In the genomic region with DNA sequence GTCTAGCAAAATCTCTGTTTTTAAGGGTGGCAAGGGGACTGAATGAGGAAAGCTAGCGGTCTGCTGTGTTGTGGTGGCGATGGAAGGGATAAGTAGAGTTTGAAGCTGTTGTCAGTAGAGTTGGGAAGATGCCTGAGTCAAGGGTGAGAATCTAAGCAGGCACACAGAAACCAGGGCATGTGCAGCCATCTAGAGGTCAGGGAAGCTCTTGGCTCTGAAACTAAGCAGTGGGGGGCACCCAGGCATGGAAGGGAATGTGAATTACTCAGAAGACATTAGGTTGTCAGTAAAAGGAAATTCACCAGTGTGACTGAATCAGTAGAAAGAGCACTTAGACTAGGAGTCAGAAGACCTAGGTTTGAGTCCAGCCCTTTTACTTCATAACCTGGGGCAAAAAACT, we compare ENCODE assay signal across 18 cellular contexts. TPM values are rescaled to one million over a fixed set of nuclear protein-coding genes. Genes with fewer than 3 reads are reported as not detected.
DNase-seq lines count a peak whose midpoint lies in the region; ATAC-seq and TF ChIP-seq lines count a peak whose summit lies in the region.
"Had no signal": no experiment of that assay in that cellular context is flagged by ENCODE, and none has a peak within 500 bp of the region (broad histone marks: within the 10 kb centered on the region; RNA-seq: fewer than 3 reads in every experiment).

No MANE protein-coding gene starts in this region.

- H3K36me3 Mint-ChIP-seq in CD8-positive, alpha-beta T cell = peaks cover 4% of the 10 kb centered on the region
- H3K36me3 Mint-ChIP-seq in natural killer cell treated with Interleukin-12 subunit alpha and Interleukin-12 subunit beta and Interleukin-15 and Interleukin-18, amount 100 ng/mL, for 72 hours = peaks cover 4% of the 10 kb centered on the region

- TF ChIP-seq POLR2A in vagina (IDR thresholded peaks at IDR 0.05) = no peak

- no peaks in the 10 kb centered on the region for H3K27me3 Mint-ChIP-seq in CD8-positive, alpha-beta T cell (ENCODE audit: low read depth)
- H3K27me3 Mint-ChIP-seq in natural killer cell treated with Interleukin-12 subunit alpha and Interleukin-12 subunit beta and Interleukin-15 and Interleukin-18, amount 100 ng/mL, for 72 hours = no peaks in the 10 kb centered on the region

- no peak overlapping the region for H3K4me3 Mint-ChIP-seq in CD8-positive, alpha-beta T cell
- peak overlapping the region; percentile 30 for H3K4me3 Mint-ChIP-seq in natural killer cell treated with Interleukin-12 subunit alpha and Interleukin-12 subunit beta and Interleukin-15 and Interleukin-18, amount 100 ng/mL, for 72 hours

- H3K27me3 ChIP-seq in CD8-positive, alpha-beta T cell (ENCODE audit: insufficient read depth, low read length) = no peaks in the 10 kb centered on the region
- no peaks in the 10 kb centered on the region for H3K27me3 ChIP-seq in vagina
- H3K27me3 ChIP-seq: BLaER1, SJCRH30 had no signal

- intact Hi-C loops in CD8-positive, alpha-beta T cell (cut with DNase I, micrococcal nuclease) = no loop called here
- intact Hi-C loops in posterior cingulate gyrus (cut with DNase I) = no loop called here
- intact Hi-C loops in vagina (cut with DNase I) = no loop called here

- no peak overlapping the region for H3K4me3 ChIP-seq in CD8-positive, alpha-beta T cell (ENCODE audit: low read depth, low read length)
- no peak overlapping the region for H3K4me3 ChIP-seq in epithelial cell of proximal tubule (ENCODE audit: low read depth, low read length)
- H3K4me3 ChIP-seq in vagina = no peak overlapping the region
- H3K4me3 ChIP-seq: A549, BLaER1, HAP-1, SJCRH30 had no signal

- no peak overlapping the region for H3K27ac ChIP-seq in CD8-positive, alpha-beta T cell (ENCODE audit: low read depth, low read length)
- no peak overlapping the region for H3K27ac ChIP-seq in vagina
- H3K27ac ChIP-seq: A549, BLaER1, HL-60, SJCRH30 had no signal

- H3K4me1 Mint-ChIP-seq in CD8-positive, alpha-beta T cell (ENCODE audit: low read depth) = peaks cover 94% of the 10 kb centered on the region
- H3K4me1 Mint-ChIP-seq in natural killer cell treated with Interleukin-12 subunit alpha and Interleukin-12 subunit beta and Interleukin-15 and Interleukin-18, amount 100 ng/mL, for 72 hours (ENCODE audit: low read depth in 2 of 2) = peaks cover 83 to 88% of the 10 kb centered on the region in 2 donors

- no peaks in the 10 kb centered on the region for H3K36me3 ChIP-seq in CD8-positive, alpha-beta T cell (ENCODE audit: insufficient read depth, low read length)
- H3K36me3 ChIP-seq in vagina = no peaks in the 10 kb centered on the region
- H3K36me3 ChIP-seq: HAP-1, SJCRH30 had no signal

- peaks cover 58% of the 10 kb centered on the region for H3K4me1 ChIP-seq in CD8-positive, alpha-beta T cell (ENCODE audit: insufficient read depth, low read length)
- H3K4me1 ChIP-seq in vagina = peaks cover 34% of the 10 kb centered on the region
- H3K4me1 ChIP-seq: HAP-1, SJCRH30 had no signal

- no peaks in the 10 kb centered on the region for H3K9me3 Mint-ChIP-seq in CD8-positive, alpha-beta T cell
- no peaks in the 10 kb centered on the region for H3K9me3 Mint-ChIP-seq in natural killer cell treated with Interleukin-12 subunit alpha and Interleukin-12 subunit beta and Interleukin-15 and Interleukin-18, amount 100 ng/mL, for 72 hours

- no peak for ATAC-seq in CD8-positive, alpha-beta T cell
- ATAC-seq in natural killer cell treated with Interleukin-12 subunit alpha and Interleukin-12 subunit beta and Interleukin-15 and Interleukin-18, amount 100 ng/mL, for 72 hours = no peak
- ATAC-seq: A549, Panc1 had no signal

- no peaks in the 10 kb centered on the region for H3K9me3 ChIP-seq in CD8-positive, alpha-beta T cell (ENCODE audit: low read length)
- no peaks in the 10 kb centered on the region for H3K9me3 ChIP-seq in vagina
- H3K9me3 ChIP-seq: A549, BLaER1, HAP-1, SJCRH30 had no signal

- H3K27ac Mint-ChIP-seq in CD8-positive, alpha-beta T cell = peak overlapping the region; percentile 30
- peak overlapping the region; percentile 87 to 97 for H3K27ac Mint-ChIP-seq in natural killer cell treated with Interleukin-12 subunit alpha and Interleukin-12 subunit beta and Interleukin-15 and Interleukin-18, amount 100 ng/mL, for 72 hours

- DNase-seq in CD8-positive, alpha-beta T cell = no peak
- DNase-seq in HT1080 (ENCODE audit: low read depth) (peak; percentile 21), epithelial cell of proximal tubule (ENCODE audit: low read depth) (no peak), posterior cingulate gyrus (no peak), vagina (ENCODE audit: extremely low spot score in 2 of 2) (no peak), NCI-H1092 treated with DMSO at 0.1 percent for 48 hours (lab: John Stamatoyannopoulos, UW) (no peak)
- DNase-seq in natural killer cell treated with Interleukin-12 subunit alpha and Interleukin-12 subunit beta and Interleukin-15 and Interleukin-18, amount 100 ng/mL, for 72 hours (ENCODE audit: low spot score) = no peak
- DNase-seq: DMS79, IMR-90, NCI-H1417 treated with DMSO at 0.1 percent for 48 hours, NCI-H1930, NCI-H526 treated with DMSO at 0.1 percent for 48 hours, SJCRH30 had no signal

- no peak for TF ChIP-seq CTCF in CD8-positive, alpha-beta T cell (IDR thresholded peaks at IDR 0.05)
- TF ChIP-seq CTCF in epithelial cell of proximal tubule (conservative IDR thresholded peaks at IDR 0.05; ENCODE audit: low read depth, low read length) (peak; percentile 48), vagina (IDR thresholded peaks at IDR 0.05) (no peak)

- POLR2A ChIA-PET in CD8-positive, alpha-beta T cell (lab: Charles Lee) = interaction anchor here (2.1 kb wide), 1 partner anchor 13 kb away, joined by 11 read pairs; no protein-coding TSS in a partner anchor

- CTCF ChIA-PET in CD8-positive, alpha-beta T cell (lab: Charles Lee) = no interaction called here

RNA-seq across cellular contexts. Expression of gene BMAL1, which starts 15.4 kb away (rescaled TPM):
- total RNA-seq in CD8-positive, alpha-beta T cell = 100 to 1,000 TPM; 109 to 119 TPM
- total RNA-seq in HT1080 (2014; rRNA removed; shearing (Covaris generic)) = 12.9 and 18.5 TPM in 2 replicates
- polyA plus RNA-seq in HT1080 (2015; cell fraction: cytosol; rRNA removed) = 7.5 and 9.3 TPM in 2 replicates
- 14.7 and 16.0 TPM in 2 replicates for polyA plus RNA-seq in HT1080 (2015; cell fraction: nucleus; rRNA removed)
- total RNA-seq in epithelial cell of proximal tubule (8.5 and 10.3 TPM in 2 replicates), vagina (44.0 TPM)
- total RNA-seq in natural killer cell treated with Interleukin-12 subunit alpha and Interleukin-12 subunit beta and Interleukin-15 and Interleukin-18, amount 100 ng/mL, for 72 hours = 10 to 100 TPM; 61.4 to 82.1 TPM
